ENCODE assay signal across 15 cellular contexts in genomic region chr5:149544199-149544472, GRCh38. TPM values are rescaled to one million over a fixed set of nuclear protein-coding genes. Genes with fewer than 3 reads are reported as not detected.
A peak's percentile ranks its signal among the peaks of the same experiment; 100 is the strongest.
DNase-seq lines count a peak whose midpoint lies in the region; ATAC-seq and TF ChIP-seq lines count a peak whose summit lies in the region.
"Had no signal": no experiment of that assay in that cellular context is flagged by ENCODE, and none has a peak within 500 bp of the region (broad histone marks: within the 10 kb centered on the region; RNA-seq: fewer than 3 reads in every experiment).

No MANE protein-coding gene starts in this region.

- H3K27me3 Mint-ChIP-seq in dendritic cell treated with granulocyte-macrophage colony-stimulating factor and Interleukin-4, amounts not matched to agents 40 ng/mL and 50 ng/mL, for 4 days = no peaks in the 10 kb centered on the region
- H3K27me3 Mint-ChIP-seq in natural killer cell treated with Interleukin-12 subunit alpha and Interleukin-12 subunit beta and Interleukin-15 and Interleukin-18, amount 100 ng/mL, for 72 hours = no peaks in the 10 kb centered on the region
- H3K27me3 Mint-ChIP-seq: activated T-helper 17 cell treated with anti-CD3 and anti-CD28 coated beads, Interleukin-2, amount 50 U/mL, for 72 hours; IgD-negative memory B cell had no signal

- H3K4me3 Mint-ChIP-seq in dendritic cell treated with granulocyte-macrophage colony-stimulating factor and Interleukin-4, amounts not matched to agents 40 ng/mL and 50 ng/mL, for 4 days = no peak overlapping the region
- no peak overlapping the region for H3K4me3 Mint-ChIP-seq in natural killer cell treated with Interleukin-12 subunit alpha and Interleukin-12 subunit beta and Interleukin-15 and Interleukin-18, amount 100 ng/mL, for 72 hours
- H3K4me3 Mint-ChIP-seq: activated T-helper 17 cell treated with anti-CD3 and anti-CD28 coated beads, Interleukin-2, amount 50 U/mL, for 72 hours had no signal

- H3K27ac ChIP-seq in heart left ventricle = peak overlapping the region in 9 of 12 donors; percentile 26 to 69 (median 53)
- H3K27ac ChIP-seq in urinary bladder (ENCODE audit: low read depth) = peak overlapping the region; percentile 23
- H3K27ac ChIP-seq: SJSA1 had no signal

- WGBS in heart left ventricle, 4 donors = 40 to 52% (median 49%) methylated on average over 3 of the region's 3 CpGs
- WGBS in urinary bladder = 64% methylated on average over 3 of the region's 3 CpGs

- no peaks in the 10 kb centered on the region for H3K9me3 ChIP-seq in heart left ventricle
- H3K9me3 ChIP-seq: SJSA1 had no signal

- DNase-seq in heart left ventricle (no peak), cardiac septum (ENCODE audit: low spot score) (no peak), D341Med (ENCODE audit: low spot score) (no peak), DMS153 treated with DMSO at 0.1 percent for 48 hours (lab: John Stamatoyannopoulos, UW; ENCODE audit: unreplicated experiment) (no peak), putamen (ENCODE audit: low spot score) (no peak)
- DNase-seq in natural killer cell treated with Interleukin-12 subunit alpha and Interleukin-12 subunit beta and Interleukin-15 and Interleukin-18, amount 100 ng/mL, for 72 hours (ENCODE audit: low spot score) = no peak
- DNase-seq: activated CD4-positive, CD25-positive, alpha-beta regulatory T cell treated with anti-CD3 and anti-CD28 coated beads, Interleukin-2, amount 50 U/mL, for 72 hours; central memory CD4-positive, alpha-beta T cell; NCI-H1694 had no signal

- H3K27me3 ChIP-seq in heart left ventricle = no peaks in the 10 kb centered on the region
- H3K27me3 ChIP-seq: SJSA1 had no signal

- no peak for TF ChIP-seq POLR2A in heart left ventricle (IDR thresholded peaks at IDR 0.05)

- H3K36me3 ChIP-seq in heart left ventricle (peaks cover 0 to 91% (median 70%) of the 10 kb centered on the region in 9 donors), urinary bladder (ENCODE audit: insufficient read depth) (peaks cover 4% of the 10 kb centered on the region)

- TF ChIP-seq CTCF in heart left ventricle (IDR thresholded peaks at IDR 0.05) = no peak

- peaks cover 85% of the 10 kb centered on the region for H3K36me3 Mint-ChIP-seq in dendritic cell treated with granulocyte-macrophage colony-stimulating factor and Interleukin-4, amounts not matched to agents 40 ng/mL and 50 ng/mL, for 4 days (ENCODE audit: low read depth)
- peaks cover 11% of the 10 kb centered on the region for H3K36me3 Mint-ChIP-seq in natural killer cell treated with Interleukin-12 subunit alpha and Interleukin-12 subunit beta and Interleukin-15 and Interleukin-18, amount 100 ng/mL, for 72 hours
- H3K36me3 Mint-ChIP-seq: IgD-negative memory B cell had no signal

- peak overlapping the region; percentile 65 for H3K27ac Mint-ChIP-seq in dendritic cell treated with granulocyte-macrophage colony-stimulating factor and Interleukin-4, amounts not matched to agents 40 ng/mL and 50 ng/mL, for 4 days
- peak overlapping the region; percentile 46 to 54 for H3K27ac Mint-ChIP-seq in natural killer cell treated with Interleukin-12 subunit alpha and Interleukin-12 subunit beta and Interleukin-15 and Interleukin-18, amount 100 ng/mL, for 72 hours
- H3K27ac Mint-ChIP-seq: activated T-helper 17 cell treated with anti-CD3 and anti-CD28 coated beads, Interleukin-2, amount 50 U/mL, for 72 hours had no signal

- peaks cover 54% of the 10 kb centered on the region for H3K4me1 Mint-ChIP-seq in dendritic cell treated with granulocyte-macrophage colony-stimulating factor and Interleukin-4, amounts not matched to agents 40 ng/mL and 50 ng/mL, for 4 days (ENCODE audit: low read depth)
- peaks cover 35 to 46% of the 10 kb centered on the region in 2 donors for H3K4me1 Mint-ChIP-seq in natural killer cell treated with Interleukin-12 subunit alpha and Interleukin-12 subunit beta and Interleukin-15 and Interleukin-18, amount 100 ng/mL, for 72 hours (ENCODE audit: low read depth in 2 of 2)

- H3K4me3 ChIP-seq in heart left ventricle (peak overlapping the region in 2 of 12 donors; percentile 14 to 23), urinary bladder (ENCODE audit: low read depth, low read length) (no peak overlapping the region)
- H3K4me3 ChIP-seq: SJSA1 had no signal

- ATAC-seq in heart left ventricle = peak in 1 of 4 donors; percentile 14
- no peak for ATAC-seq in natural killer cell treated with Interleukin-12 subunit alpha and Interleukin-12 subunit beta and Interleukin-15 and Interleukin-18, amount 100 ng/mL, for 72 hours
- ATAC-seq: activated T-helper 17 cell treated with anti-CD3 and anti-CD28 coated beads, Interleukin-2, amount 50 U/mL, for 72 hours had no signal

- H3K9me3 Mint-ChIP-seq in dendritic cell treated with granulocyte-macrophage colony-stimulating factor and Interleukin-4, amounts not matched to agents 40 ng/mL and 50 ng/mL, for 4 days = no peaks in the 10 kb centered on the region
- H3K9me3 Mint-ChIP-seq in natural killer cell treated with Interleukin-12 subunit alpha and Interleukin-12 subunit beta and Interleukin-15 and Interleukin-18, amount 100 ng/mL, for 72 hours = no peaks in the 10 kb centered on the region
- H3K9me3 Mint-ChIP-seq: activated T-helper 17 cell treated with anti-CD3 and anti-CD28 coated beads, Interleukin-2, amount 50 U/mL, for 72 hours; IgD-negative memory B cell; neural crest cell had no signal

- intact Hi-C loops in heart left ventricle (cut with DNase I) (loop anchor here in 2 of 10 donors (10.0 kb wide), 1 partner anchor 49 kb away; no protein-coding TSS in a partner anchor), cardiac septum (cut with DNase I) (loop anchor here (5.0 kb wide), 1 partner anchor 47 kb away; no protein-coding TSS in a partner anchor)
- intact Hi-C loops in dendritic cell treated with granulocyte-macrophage colony-stimulating factor and Interleukin-4, amounts not matched to agents 40 ng/mL and 50 ng/mL, for 4 days (cut with micrococcal nuclease) = loop anchor here (10.0 kb wide), 1 partner anchor 49 kb away; no protein-coding TSS in a partner anchor

- H3K4me1 ChIP-seq in heart left ventricle (peaks cover 22 to 97% (median 92%) of the 10 kb centered on the region in 12 donors), urinary bladder (ENCODE audit: insufficient read depth) (no peaks in the 10 kb centered on the region)

RNA-seq across cellular contexts. Expression of gene CSNK1A1, which starts 7.1 kb away (rescaled TPM):
- 100 to 1,000 TPM; 156 to 242 (median 210) TPM for total RNA-seq in heart left ventricle
- polyA plus RNA-seq in heart left ventricle = 100 to 1,000 TPM in 1 of 2 donors, 10 to 100 TPM in 1; 42.5 to 172 TPM
- 206 TPM for total RNA-seq in cardiac septum
- 100 to 1,000 TPM; 173 to 237 TPM for total RNA-seq in natural killer cell treated with Interleukin-12 subunit alpha and Interleukin-12 subunit beta and Interleukin-15 and Interleukin-18, amount 100 ng/mL, for 72 hours
- 343 TPM for total RNA-seq in urinary bladder
- 144 TPM for polyA plus RNA-seq in urinary bladder

RNA-seq across cellular contexts. Expression of gene ARHGEF37, which starts 37.2 kb away (rescaled TPM):
- total RNA-seq in heart left ventricle (10 to 100 TPM; 16.0 to 28.5 (median 18.2) TPM), cardiac septum (15.8 TPM), urinary bladder (5.6 TPM)
- polyA plus RNA-seq in heart left ventricle (1 to 10 TPM; 8.1 to 9.3 TPM), urinary bladder (14.2 TPM)
- under 1 TPM in 1 of 2 donors, not detected in 1; 0.67 TPM for total RNA-seq in natural killer cell treated with Interleukin-12 subunit alpha and Interleukin-12 subunit beta and Interleukin-15 and Interleukin-18, amount 100 ng/mL, for 72 hours
